13 cellular contexts compared by ENCODE assay signal in the genomic region with DNA sequence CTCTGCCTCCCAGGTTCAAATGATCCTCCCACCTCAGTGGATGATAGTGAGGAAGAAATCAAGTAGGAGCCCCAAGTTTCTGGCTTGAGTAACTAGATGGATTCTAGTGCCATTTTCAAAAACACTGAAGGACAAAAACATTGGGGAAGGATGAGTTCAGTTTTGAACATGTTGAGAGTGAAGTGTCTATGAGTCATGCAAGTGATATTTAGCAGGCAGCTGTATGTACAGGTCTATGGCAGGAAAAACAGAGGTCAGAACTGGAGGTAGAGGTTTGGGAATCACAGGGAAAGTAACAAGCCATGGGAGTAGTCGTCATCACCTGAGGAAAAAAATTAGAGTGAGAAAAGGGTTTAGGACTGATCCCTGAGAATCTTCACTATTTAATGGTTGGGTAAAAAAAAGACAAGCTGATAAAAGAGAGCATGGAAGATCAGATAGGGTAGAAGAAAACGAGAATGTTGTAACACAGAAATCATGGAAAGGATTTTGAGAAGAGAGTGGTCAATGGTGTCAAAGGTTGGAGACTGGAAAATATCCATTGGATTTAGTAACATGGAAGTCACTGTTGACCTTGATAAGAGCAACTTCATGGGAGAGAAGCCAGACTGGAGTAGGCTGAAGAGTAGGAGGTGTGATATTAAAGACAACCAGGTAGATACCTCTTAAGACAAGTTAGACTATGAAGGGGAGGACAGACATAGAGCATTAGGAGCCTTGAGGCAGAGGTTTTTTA. TPM values are rescaled to one million over a fixed set of nuclear protein-coding genes. Genes with fewer than 3 reads are reported as not detected.
DNase-seq lines count a peak whose midpoint lies in the region; ATAC-seq, FAIRE-seq and TF ChIP-seq lines count a peak whose summit lies in the region.
"Had no signal": no experiment of that assay in that cellular context is flagged by ENCODE, and none has a peak within 500 bp of the region (broad histone marks: within the 10 kb centered on the region; RNA-seq: fewer than 3 reads in every experiment).

No MANE protein-coding gene starts in this region.

- no peaks in the 10 kb centered on the region for H3K27me3 ChIP-seq in GM23248 (replicated peaks; ENCODE audit: insufficient read depth)
- no peaks in the 10 kb centered on the region for H3K27me3 ChIP-seq in RWPE2 (ENCODE audit: insufficient read depth, poor library complexity, severe bottlenecking)
- no peaks in the 10 kb centered on the region for H3K27me3 ChIP-seq in kidney epithelial cell (ENCODE audit: control insufficient read depth, insufficient read depth, low read length)
- no peaks in the 10 kb centered on the region for H3K27me3 ChIP-seq in H7 (ENCODE audit: control insufficient read depth, insufficient read depth, low read length)

- H3K9me2 ChIP-seq in GM23248 (ENCODE audit: insufficient read depth), result no peaks in the 10 kb centered on the region

- TF ChIP-seq CTCF in A549 (IDR thresholded peaks at IDR 0.05) (no peak), RWPE2 (IDR thresholded peaks at IDR 0.05; ENCODE audit: poor library complexity, severe bottlenecking) (no peak), kidney epithelial cell (IDR thresholded peaks at IDR 0.05; ENCODE audit: insufficient read depth, low read length, poor library complexity, severe bottlenecking) (no peak)

- H3K4me1 ChIP-seq in A549, result peaks cover 30% of the 10 kb centered on the region
- H3K4me1 ChIP-seq in GM23248 (ENCODE audit: insufficient read depth), result peaks cover 29% of the 10 kb centered on the region
- H3K4me1 ChIP-seq in RWPE2 (ENCODE audit: insufficient read depth, poor library complexity, severe bottlenecking), result peaks cover 34% of the 10 kb centered on the region

- no peak for DNase-seq in A549 (ENCODE audit: low read depth in 1 of 2, low spot score in 1 of 2)
- peak; percentile 47 for DNase-seq in GM23248
- no peak for DNase-seq in RWPE2 (ENCODE audit: low spot score)
- DNase-seq in kidney epithelial cell (ENCODE audit: low read depth), result peak; percentile 5
- no peak for DNase-seq in H7
- DNase-seq in NCI-H1417 (lab: John Stamatoyannopoulos, UW), result no peak
- DNase-seq in Kasumi-1 (lab: John Stamatoyannopoulos, UW), result no peak
- DNase-seq: activated T-cell treated with anti-CD3 and anti-CD28 coated beads, Interleukin-2, amount 50 U/mL, for 24 hours; NCI-H1417 treated with DMSO at 0.1 percent for 48 hours; posterior cingulate gyrus had no signal

- H3K4me2 ChIP-seq in A549 (peak overlapping the region; percentile 23; the same call in 1 of the 3 replicates), GM23248 (ENCODE audit: unreplicated experiment) (peak overlapping the region; percentile 22)

- H3K9me3 ChIP-seq in A549 (no peaks in the 10 kb centered on the region), GM23248 (ENCODE audit: low read depth) (no peaks in the 10 kb centered on the region), RWPE2 (ENCODE audit: severe bottlenecking) (no peaks in the 10 kb centered on the region)

- no peaks in the 10 kb centered on the region; the same call in 1 of the 2 replicates for H3K36me3 ChIP-seq in GM23248 (ENCODE audit: low read depth)
- no peaks in the 10 kb centered on the region; the same call in 1 of the 2 replicates for H3K36me3 ChIP-seq in RWPE2 (ENCODE audit: low read depth)
- no peaks in the 10 kb centered on the region for H3K36me3 ChIP-seq in kidney epithelial cell (ENCODE audit: control insufficient read depth, insufficient read depth, low read length)
- H3K36me3 ChIP-seq in H7 (replicated peaks; ENCODE audit: control insufficient read depth, insufficient read depth, low read length), result no peaks in the 10 kb centered on the region

- H2AFZ ChIP-seq in GM23248, result no peak overlapping the region

- no peak for TF ChIP-seq POLR2A in A549 (IDR thresholded peaks at IDR 0.05; ENCODE audit: low read length)

- WGBS in A549 (ENCODE audit: missing lambda C conversion rate), result 66% methylated on average over 2 of the region's 2 CpGs
- 79 to 84% methylated on average over 2 of the region's 2 CpGs for WGBS in GM23248 (ENCODE audit: low coverage in 1 of 2, low lambda C conversion rate in 2 of 2, missing lambda C conversion rate in 2 of 2), 2 experiments

- in situ Hi-C loops in GM23248 (cut with MboI), result no loop called here

- ATAC-seq in A549 (no peak), RWPE2 (ENCODE audit: low read depth) (peak; percentile 73), GM21717 (IDR thresholded peaks at IDR 0.05; ENCODE audit: unreplicated experiment) (no peak)

- no peaks in the 10 kb centered on the region for H4K20me1 ChIP-seq in GM23248 (ENCODE audit: insufficient read depth)

- peak overlapping the region in 1 of 2 experiments; percentile 34; a peak in 1 of 6 replicates for H3K27ac ChIP-seq in A549
- H3K27ac ChIP-seq in GM23248, result peak overlapping the region; percentile 69; the same call in 1 of the 2 replicates
- peak overlapping the region; percentile 92 for H3K27ac ChIP-seq in RWPE2 (ENCODE audit: poor library complexity, severe bottlenecking)
- H3K27ac ChIP-seq: SK-N-MC had no signal

- H3K4me3 ChIP-seq in A549, result no peak overlapping the region
- no peak overlapping the region for H3K4me3 ChIP-seq in GM23248
- H3K4me3 ChIP-seq in RWPE2 (ENCODE audit: severe bottlenecking), result no peak overlapping the region
- no peak overlapping the region for H3K4me3 ChIP-seq in kidney epithelial cell (ENCODE audit: low read depth, low read length)
- no peak overlapping the region for H3K4me3 ChIP-seq in H7 (ENCODE audit: insufficient read depth, low read depth, low read length)
- H3K4me3 ChIP-seq: SK-N-MC had no signal

- POLR2A ChIA-PET in A549 (lab: Yijun Ruan, JAX), result no interaction called here

- H3K79me2 ChIP-seq in GM23248 (ENCODE audit: insufficient read depth), result peaks cover 19% of the 10 kb centered on the region

- no peak for FAIRE-seq in A549 (lab: Jason Lieb, UNC)
- FAIRE-seq: GM18507 had no signal

- peaks cover 30% of the 10 kb centered on the region for H3F3A ChIP-seq in GM23248 (ENCODE audit: insufficient read depth)

- TF ChIP-seq RAD21 in A549 (conservative IDR thresholded peaks at IDR 0.05 in 1 of 2, IDR thresholded peaks at IDR 0.05 in 1 of 2), result no peak

- CTCF ChIA-PET in A549 (lab: Yijun Ruan, JAX), result interaction anchor here (0.9 kb wide), 1 partner anchor 49 kb away, joined by 3 read pairs; no protein-coding TSS in a partner anchor

- TF ChIP-seq EP300 in A549 (IDR thresholded peaks at IDR 0.05), result no peak

- no peak overlapping the region for H3K9ac ChIP-seq in GM23248

TF ChIP-seq in A549, 52 proteins besides CTCF, POLR2A, EP300 and RAD21:
- TF ChIP-seq, protein P1, sequence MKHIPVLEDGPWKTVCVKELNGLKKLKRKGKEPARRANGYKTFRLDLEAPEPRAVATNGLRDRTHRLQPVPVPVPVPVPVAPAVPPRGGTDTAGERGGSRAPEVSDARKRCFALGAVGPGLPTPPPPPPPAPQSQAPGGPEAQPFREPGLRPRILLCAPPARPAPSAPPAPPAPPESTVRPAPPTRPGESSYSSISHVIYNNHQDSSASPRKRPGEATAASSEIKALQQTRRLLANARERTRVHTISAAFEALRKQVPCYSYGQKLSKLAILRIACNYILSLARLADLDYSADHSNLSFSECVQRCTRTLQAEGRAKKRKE (CRISPR knock-in tag; IDR thresholded peaks at IDR 0.05; ENCODE audit: low read depth), result no peak
- TF ChIP-seq FOSL2 (IDR thresholded peaks at IDR 0.05) (no peak), FOSL2 (CRISPR knock-in tag; IDR thresholded peaks at IDR 0.05) (peak; percentile 38)
TF ChIP-seq in A549: peak in this region for 1.

RNA-seq across cellular contexts. Expression of a gene that starts 53.1 kb away (rescaled TPM):
- polyA plus RNA-seq in A549 (2011; rRNA removed) (19.1 and 21.1 TPM in 2 replicates), A549 (2017; fragmentation: RNase III; extraction: RNeasy Plus Mini Kit Qiagen cat#74134 plus additional on column Dnase treatment) (10.5 to 12.4 TPM (median 11.9 TPM) in 3 replicates), GM23248 (2016; fragmentation: Nextera tagmentation; extraction: Ambion mirVana) (49.6 and 51.6 TPM in 2 replicates)
- polyA plus RNA-seq in A549 (2012; cell fraction: cytosol; rRNA removed), result 3.8 and 4.0 TPM in 2 replicates
- polyA plus RNA-seq in A549 (2012; cell fraction: nucleus; rRNA removed), result 1.2 and 1.7 TPM in 2 replicates
- 4.2 TPM in 2 replicates for polyA minus RNA-seq in A549 (2011; rRNA and poly(A)+ RNA removed)
- total RNA-seq in GM23248 (2014; rRNA removed; shearing (Covaris generic)), result 22.3 and 26.6 TPM in 2 replicates
- 1.6 and 1.8 TPM in 2 replicates for total RNA-seq in kidney epithelial cell
- total RNA-seq in H7 (2014; rRNA removed; shearing (Covaris generic)), result 3.1 and 3.4 TPM in 2 replicates

Comparison
In these comparisons a context has a peak if more than half of its experiments do, and no peak if none do; other contexts are left out.
1. DNase-seq: peak in GM23248 (single experiment) and kidney epithelial cell (single experiment); none in A549 (0 of 2), RWPE2 (single experiment), H7 (single experiment), NCI-H1417 (0 of 3) and Kasumi-1 (0 of 2).